Comparison of ENCODE assay signal across 15 cellular contexts in genomic region chr13:73365240-73365639, GRCh38.
DNase-seq lines count a peak whose midpoint lies in the region; ATAC-seq, FAIRE-seq and TF ChIP-seq lines count a peak whose summit lies in the region.
"Had no signal": no experiment of that assay in that cellular context is flagged by ENCODE, and none has a peak within 500 bp of the region (broad histone marks: within the 10 kb centered on the region; RNA-seq: fewer than 3 reads in every experiment).

No MANE protein-coding gene starts in this region.

- peaks cover 42% of the 10 kb centered on the region for H3K4me1 ChIP-seq in A549
- peaks cover 5% of the 10 kb centered on the region for H3K4me1 ChIP-seq in hepatocyte (ENCODE audit: insufficient read depth)

- WGBS in A549 (ENCODE audit: missing lambda C conversion rate) = 5% methylated on average over 3 of the region's 3 CpGs
- 48% methylated on average over 3 of the region's 3 CpGs for WGBS in hepatocyte (ENCODE audit: low lambda C conversion rate, missing lambda C conversion rate)

- no peaks in the 10 kb centered on the region for H3K9me2 ChIP-seq in hepatocyte (replicated peaks; ENCODE audit: insufficient read depth)

- TF ChIP-seq POLR2A in A549 (IDR thresholded peaks at IDR 0.05; ENCODE audit: low read length) = no peak

- H3K79me2 ChIP-seq in hepatocyte = no peaks in the 10 kb centered on the region

- ATAC-seq in A549 (peak; percentile 76 to 86), HG03039 (IDR thresholded peaks at IDR 0.05; ENCODE audit: unreplicated experiment) (no peak)
- ATAC-seq: left ventricle myocardium superior; natural killer cell treated with Interleukin-12 subunit alpha and Interleukin-12 subunit beta and Interleukin-15 and Interleukin-18, amount 100 ng/mL, for 72 hours had no signal

- CTCF ChIA-PET in A549 (lab: Yijun Ruan, JAX) = no interaction called here

- no peaks in the 10 kb centered on the region for H3K27me3 ChIP-seq in hepatocyte

- H3K9me3 ChIP-seq in A549 (no peaks in the 10 kb centered on the region), hepatocyte (ENCODE audit: low read depth) (no peaks in the 10 kb centered on the region)

- H4K20me1 ChIP-seq in hepatocyte (ENCODE audit: insufficient read depth, poor library complexity, severe bottlenecking) = no peaks in the 10 kb centered on the region

- DNase-seq in A549 (ENCODE audit: low read depth in 1 of 2, low spot score in 1 of 2) = peak; percentile 15 to 71
- peak; percentile 27 for DNase-seq in LNCaP clone FGC (ENCODE audit: low read depth)
- peak; percentile 56 for DNase-seq in NCI-H748 (lab: John Stamatoyannopoulos, UW; ENCODE audit: unreplicated experiment)
- peak; percentile 7 for DNase-seq in hepatocyte (ENCODE audit: low spot score)
- DNase-seq in superior temporal gyrus (ENCODE audit: extremely low spot score) = no peak
- DNase-seq in NOMO-1 treated with dmso at 0.1 percent for 144 hours (lab: John Stamatoyannopoulos, UW; ENCODE audit: unreplicated experiment) = no peak
- no peak for DNase-seq in T-helper 1 cell
- DNase-seq: activated naive CD4-positive, alpha-beta T cell; Karpas-422; left ventricle myocardium superior; NCI-H446 treated with DMSO at 0.1 percent for 48 hours had no signal

- POLR2A ChIA-PET in A549 (lab: Yijun Ruan, JAX) = no interaction called here

- TF ChIP-seq EP300 in A549 (IDR thresholded peaks at IDR 0.05) = no peak

- no peak for TF ChIP-seq RAD21 in A549 (conservative IDR thresholded peaks at IDR 0.05 in 1 of 2, IDR thresholded peaks at IDR 0.05 in 1 of 2)

- FAIRE-seq in A549 (lab: Jason Lieb, UNC) = no peak
- FAIRE-seq: astrocyte, GM19239 had no signal

- peak overlapping the region; percentile 14; the same call in 2 of the 3 replicates for H3K4me3 ChIP-seq in A549
- no peak overlapping the region for H3K4me3 ChIP-seq in LNCaP clone FGC (ENCODE audit: low read depth, low read length)
- no peak overlapping the region for H3K4me3 ChIP-seq in hepatocyte

- TF ChIP-seq CTCF in A549 (IDR thresholded peaks at IDR 0.05) (no peak), LNCaP clone FGC (IDR thresholded peaks at IDR 0.05; ENCODE audit: control insufficient read depth, extremely low read depth, insufficient read depth) (no peak), hepatocyte (IDR thresholded peaks at IDR 0.05; ENCODE audit: poor library complexity) (no peak)

- H2AFZ ChIP-seq in hepatocyte = no peak overlapping the region

- no peaks in the 10 kb centered on the region for H3K36me3 ChIP-seq in hepatocyte (replicated peaks; ENCODE audit: insufficient read depth, low read depth)

- H3K4me2 ChIP-seq in A549 = peak overlapping the region; percentile 80
- no peak overlapping the region for H3K4me2 ChIP-seq in hepatocyte

- H3K27ac ChIP-seq in A549 (peak overlapping the region; percentile 74 to 84), hepatocyte (peak overlapping the region; percentile 52)

TF ChIP-seq in A549, 52 proteins besides CTCF, POLR2A, EP300 and RAD21:
- TF ChIP-seq HEYL (CRISPR knock-in tag; IDR thresholded peaks at IDR 0.05) = no peak
- no peak for TF ChIP-seq TP53 (CRISPR knock-in tag; IDR thresholded peaks at IDR 0.05)
- TF ChIP-seq MAFK (IDR thresholded peaks at IDR 0.05; ENCODE audit: partially characterized antibody) = no peak
- no peak for TF ChIP-seq HES2 (IDR thresholded peaks at IDR 0.05)
- no peak for TF ChIP-seq GATA3 (IDR thresholded peaks at IDR 0.05; ENCODE audit: borderline replicate concordance)
- no peak for TF ChIP-seq CEBPB (IDR thresholded peaks at IDR 0.05)
- no peak for TF ChIP-seq KDM5A (IDR thresholded peaks at IDR 0.05)
- TF ChIP-seq E2F6 (IDR thresholded peaks at IDR 0.05; ENCODE audit: borderline replicate concordance, low read depth) = no peak
- TF ChIP-seq CBX2 (IDR thresholded peaks at IDR 0.05; ENCODE audit: borderline replicate concordance, low read depth) = no peak
- no peak for TF ChIP-seq HMGXB4 (CRISPR knock-in tag; IDR thresholded peaks at IDR 0.05; ENCODE audit: borderline replicate concordance)

Comparison
In these comparisons a context has a peak if more than half of its experiments do, and no peak if none do; other contexts are left out.
1. DNase-seq: peak in A549 (2 of 2), LNCaP clone FGC (single experiment), NCI-H748 (single experiment) and hepatocyte (single experiment); none in superior temporal gyrus (single experiment), NOMO-1 treated with dmso at 0.1 percent for 144 hours (single experiment) and T-helper 1 cell (0 of 5).